In genomic region chr2:240437181-240437860, GRCh38 we compare ENCODE assay signal across 10 cellular contexts. TPM values are rescaled to one million over a fixed set of nuclear protein-coding genes. Genes with fewer than 3 reads are reported as not detected.
A peak's percentile ranks its signal among the peaks of the same experiment; 100 is the strongest.
DNase-seq lines count a peak whose midpoint lies in the region; ATAC-seq, FAIRE-seq and TF ChIP-seq lines count a peak whose summit lies in the region.
"Had no signal": no experiment of that assay in that cellular context is flagged by ENCODE, and none has a peak within 500 bp of the region (broad histone marks: within the 10 kb centered on the region; RNA-seq: fewer than 3 reads in every experiment).

No MANE protein-coding gene starts in this region.

- H4K20me1 ChIP-seq in SK-N-SH (ENCODE audit: insufficient read depth): peaks cover 47% of the 10 kb centered on the region

- TF ChIP-seq CTCF in SK-N-SH (IDR thresholded peaks at IDR 0.05): no peak
- no peak for TF ChIP-seq CTCF in brain (conservative IDR thresholded peaks at IDR 0.05)
- TF ChIP-seq CTCF in stomach (IDR thresholded peaks at IDR 0.05): no peak

- no peak overlapping the region for H3K27ac ChIP-seq in SK-N-SH (ENCODE audit: low read depth in 2 of 2, low read length in 1 of 2)
- no peak overlapping the region for H3K27ac ChIP-seq in stomach

- DNase-seq in SK-N-SH (no peak), islet precursor cell (peak; percentile 45), stomach (no peak), GM19238 (ENCODE audit: insufficient read length, low spot score) (no peak), HTR-8/SVneo (ENCODE audit: insufficient read length, low spot score) (no peak), Kasumi-1 (lab: John Stamatoyannopoulos, UW) (no peak)
- DNase-seq: 8988T had no signal

- WGBS in SK-N-SH (ENCODE audit: low lambda C conversion rate): 100% methylated on average over 1 of the region's 12 CpGs
- WGBS in stomach, 5 donors: 67 to 92% (median 79%) methylated on average over 6 to 12 of the region's 12 CpGs

- H3K36me3 ChIP-seq in SK-N-SH (replicated peaks in 1 of 2; ENCODE audit: control insufficient read depth in 1 of 2, insufficient read depth in 2 of 2, low read length in 1 of 2) (no peaks in the 10 kb centered on the region), stomach (no peaks in the 10 kb centered on the region)

- no peak overlapping the region for H3K9ac ChIP-seq in SK-N-SH

- POLR2A ChIA-PET in SK-N-SH (lab: Yijun Ruan, JAX): interaction anchor here (0.9 to 1.6 kb wide), 2 partner anchors 13 to 287 kb away, joined by 3 to 8 read pairs; no protein-coding TSS in a partner anchor

- H3K4me3 Mint-ChIP-seq in brain: peak overlapping the region; percentile 80 to 89 (median 83)

- no peak for FAIRE-seq in HTR-8/SVneo (lab: Jason Lieb, UNC)
- FAIRE-seq: islet of Langerhans had no signal

- no peak for TF ChIP-seq POLR2A in stomach (IDR thresholded peaks at IDR 0.05)

- peak overlapping the region; percentile 90 for H3K4me2 ChIP-seq in SK-N-SH

- CTCF ChIA-PET in SK-N-SH (lab: Yijun Ruan, JAX): interaction anchor here (0.7 to 4.1 kb wide), 16 partner anchors 9 to 376 kb away, joined by 3 to 35 read pairs (median 5); no protein-coding TSS in a partner anchor

- peaks cover 48% of the 10 kb centered on the region for H3K79me2 ChIP-seq in SK-N-SH (ENCODE audit: insufficient read depth)

- ATAC-seq in SK-N-SH treated with all-trans-retinoic acid at 6 μM for 48 hours: no peak

- TF ChIP-seq RAD21 in SK-N-SH (IDR thresholded peaks at IDR 0.05; ENCODE audit: low read length): no peak

- H3K9me3 ChIP-seq in SK-N-SH (no peaks in the 10 kb centered on the region), stomach (no peaks in the 10 kb centered on the region)

- H3K4me1 Mint-ChIP-seq in brain: peaks cover 35% of the 10 kb centered on the region

- H3K4me1 ChIP-seq in SK-N-SH (ENCODE audit: control insufficient read depth in 1 of 2, insufficient read depth in 2 of 2, low read depth in 1 of 2, low read length in 1 of 2) (peaks cover 14 to 17% of the 10 kb centered on the region in 2 experiments; a peak in 2 of 4 replicates), stomach (peaks cover 35 to 49% (median 38%) of the 10 kb centered on the region in 4 donors)

- H3F3A ChIP-seq in SK-N-SH (replicated peaks; ENCODE audit: insufficient read depth): peaks cover 4% of the 10 kb centered on the region

- H3K27ac Mint-ChIP-seq in brain: peak overlapping the region in 4 of 5 experiments; percentile 63 to 97 (median 90)

- H3K9me3 Mint-ChIP-seq in brain: no peaks in the 10 kb centered on the region

- no peaks in the 10 kb centered on the region for H3K9me2 ChIP-seq in SK-N-SH

- H3K36me3 Mint-ChIP-seq in brain: no peaks in the 10 kb centered on the region

- TF ChIP-seq EP300 in SK-N-SH (IDR thresholded peaks at IDR 0.05; ENCODE audit: borderline replicate concordance in 1 of 2, low read depth in 1 of 2, low read length in 1 of 2) (no peak), stomach (IDR thresholded peaks at IDR 0.05) (no peak)

- H2AFZ ChIP-seq in SK-N-SH (ENCODE audit: low read depth): no peak overlapping the region

- H3K4me3 ChIP-seq in SK-N-SH (ENCODE audit: low read depth in 2 of 2, low read length in 1 of 2) (peak overlapping the region; percentile 79 to 81; a peak in 3 of 4 replicates), stomach (peak overlapping the region; percentile 68 to 83 (median 72))

- H3K27me3 ChIP-seq in SK-N-SH (ENCODE audit: insufficient read depth) (no peaks in the 10 kb centered on the region), stomach (peaks cover 0 to 54% (median 19%) of the 10 kb centered on the region in 3 donors)

- H3K27me3 Mint-ChIP-seq in brain: peaks cover 11% of the 10 kb centered on the region

- intact Hi-C loops in stomach (cut with DNase I; ENCODE audit: low total_unique reads): loop anchor here (5.0 kb wide), 1 partner anchor 205 kb away; no protein-coding TSS in a partner anchor

TF ChIP-seq in SK-N-SH, 30 proteins besides CTCF, POLR2A, EP300 and RAD21 (continues in another document):
- TF ChIP-seq GABPA (IDR thresholded peaks at IDR 0.05; ENCODE audit: low read depth): no peak
- no peak for TF ChIP-seq USF2 (IDR thresholded peaks at IDR 0.05; ENCODE audit: borderline replicate concordance, low read depth, low read length)
- no peak for TF ChIP-seq POLR2AphosphoS5 (IDR thresholded peaks at IDR 0.05; ENCODE audit: low read depth, low read length)
- no peak for TF ChIP-seq RFX5 (IDR thresholded peaks at IDR 0.05; ENCODE audit: low read length)
- no peak for TF ChIP-seq ZBTB33 (IDR thresholded peaks at IDR 0.05; ENCODE audit: borderline replicate concordance, low read depth)
- no peak for TF ChIP-seq TEAD4 (IDR thresholded peaks at IDR 0.05; ENCODE audit: borderline replicate concordance, insufficient read depth)
- no peak for TF ChIP-seq CHD2 (IDR thresholded peaks at IDR 0.05; ENCODE audit: low read length, partially characterized antibody)

TF ChIP-seq in SK-N-SH treated with all-trans-retinoic acid at 6 μM for 48 hours, 23 proteins besides CTCF, POLR2A, EP300 and RAD21:
- TF ChIP-seq CREB5 (CRISPR knock-in tag; IDR thresholded peaks at IDR 0.05; ENCODE audit: low read depth) (no peak), ARNTL (CRISPR knock-in tag; IDR thresholded peaks at IDR 0.05; ENCODE audit: borderline replicate concordance, low read depth) (no peak), OSR1 (CRISPR knock-in tag; IDR thresholded peaks at IDR 0.05) (no peak), GLIS3 (CRISPR knock-in tag; IDR thresholded peaks at IDR 0.05) (no peak), ZC3H10 (CRISPR knock-in tag; IDR thresholded peaks at IDR 0.05) (no peak), SNAI2 (CRISPR knock-in tag; IDR thresholded peaks at IDR 0.05) (no peak), PPARA (CRISPR knock-in tag; IDR thresholded peaks at IDR 0.05; ENCODE audit: borderline replicate concordance) (no peak)

RNA-seq across cellular contexts. Expression of gene GPC1, which starts 1.9 kb away (rescaled TPM):
- polyA plus RNA-seq in SK-N-SH (2012; rRNA removed): 49.0 and 65.5 TPM in 2 replicates
- polyA plus RNA-seq in SK-N-SH (2012; cell fraction: cytosol; rRNA removed): 25.9 and 50.4 TPM in 2 replicates
- 183 TPM in 2 replicates for polyA plus RNA-seq in SK-N-SH (2012; cell fraction: nucleus; rRNA removed)
- polyA plus RNA-seq in brain (ENCODE audit: insufficient read depth, low read depth, low replicate concordance): 52.7 TPM
- total RNA-seq in stomach: 100 to 1,000 TPM in 1 of 5 donors, 10 to 100 TPM in 4; 11.7 to 117 (median 28.8) TPM
- 10 to 100 TPM in 2 of 3 donors, 1 to 10 TPM in 1; 6.3 to 40.1 (median 14.0) TPM for polyA plus RNA-seq in stomach
